Comparison of ENCODE assay signal across 8 cellular contexts in the genomic region with DNA sequence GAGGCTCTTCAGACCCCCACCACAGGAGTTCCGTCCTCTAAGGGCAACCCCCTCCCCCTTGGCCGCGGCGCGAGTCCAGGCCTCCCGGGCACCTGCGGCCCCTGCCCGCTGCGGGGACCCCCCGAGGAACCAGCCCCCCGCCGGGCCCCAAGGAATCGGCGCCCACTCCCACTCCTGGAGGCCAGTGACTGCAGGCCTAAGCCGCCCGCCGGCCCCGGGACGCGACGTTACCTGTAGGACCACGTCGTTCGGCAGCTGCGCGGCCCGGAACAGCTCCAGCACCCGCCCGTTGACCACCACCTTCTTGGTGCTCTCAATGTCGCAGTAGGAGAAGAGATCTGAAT. TPM values are rescaled to one million over a fixed set of nuclear protein-coding genes. Genes with fewer than 3 reads are reported as not detected.
DNase-seq lines count a peak whose midpoint lies in the region; ATAC-seq and TF ChIP-seq lines count a peak whose summit lies in the region.

No MANE protein-coding gene starts in this region.

- no peaks in the 10 kb centered on the region for H3K36me3 ChIP-seq in heart right ventricle

- peak overlapping the region; percentile 86 for H3K4me3 ChIP-seq in WI38 (ENCODE audit: low read depth, low read length)
- peak overlapping the region; percentile 64 to 97 (median 92) for H3K4me3 ChIP-seq in heart right ventricle
- H3K4me3 ChIP-seq in skeletal muscle cell (ENCODE audit: low read depth, low read length): peak overlapping the region; percentile 84

- H3K27ac ChIP-seq in heart right ventricle: peak overlapping the region; percentile 79 to 97 (median 94)

- intact Hi-C loops in heart right ventricle (cut with DNase I): loop anchor here in 6 of 10 donors (2.0 to 10.0 kb wide), 6 partner anchors 35 to 170 kb away; a partner anchor contains a TSS

- WGBS in heart right ventricle, 2 donors: 0% methylated on average over 24 to 30 of the region's 30 CpGs

- peaks cover 0 to 55% (median 44%) of the 10 kb centered on the region in 9 donors for H3K4me1 ChIP-seq in heart right ventricle

- no peaks in the 10 kb centered on the region for H3K27me3 ChIP-seq in heart right ventricle

- TF ChIP-seq CTCF in WI38 (IDR thresholded peaks at IDR 0.05; ENCODE audit: low read depth, low read length) (no peak), heart right ventricle (IDR thresholded peaks at IDR 0.05) (no peak)

- ATAC-seq in heart right ventricle: peak in 7 of 8 donors; percentile 5 to 39 (median 16)
- ATAC-seq in GM21360 (IDR thresholded peaks at IDR 0.05; ENCODE audit: unreplicated experiment): no peak

- no peaks in the 10 kb centered on the region for H3K9me3 ChIP-seq in heart right ventricle

- peak; percentile 7 for DNase-seq in stimulated activated CD8-positive, alpha-beta memory T cell treated with anti-CD3 and anti-CD28 coated beads, Interleukin-15, amount 100 ng/mL, for 1 hour (ENCODE audit: low read depth)
- no peak for DNase-seq in stimulated activated CD8-positive, alpha-beta memory T cell treated with anti-CD3 and anti-CD28 coated beads, Interleukin-4, amount 100 ng/mL, for 48 hours
- DNase-seq in heart right ventricle: peak; percentile 15 to 45
- no peak for DNase-seq in skeletal muscle cell (ENCODE audit: low read depth)
- DNase-seq in ecto neural progenitor cell (ENCODE audit: low spot score): no peak
- DNase-seq in A172 (ENCODE audit: low spot score): no peak

RNA-seq across cellular contexts. Expression of a gene that starts 0.8 kb away (rescaled TPM):
- 10 to 100 TPM; 30.2 to 43.9 (median 39.4) TPM for total RNA-seq in heart right ventricle
- polyA plus RNA-seq in heart right ventricle: 10 to 100 TPM; 34.0 to 43.2 TPM
- total RNA-seq in A172 (2014; rRNA removed; shearing (Covaris generic)): 21.4 and 26.0 TPM in 2 replicates

RNA-seq across cellular contexts. Expression of a gene that starts 41.3 kb away (rescaled TPM):
- total RNA-seq in heart right ventricle: 10 to 100 TPM in 2 of 10 donors, 1 to 10 TPM in 8; 2.6 to 13.9 (median 5.2) TPM
- polyA plus RNA-seq in heart right ventricle: 10 to 100 TPM; 10.3 to 20.8 TPM
- 112 and 133 TPM in 2 replicates for total RNA-seq in A172 (2014; rRNA removed; shearing (Covaris generic))

Comparison
In these comparisons a context has a peak if more than half of its experiments do, and no peak if none do; other contexts are left out.
1. DNase-seq: peak in stimulated activated CD8-positive, alpha-beta memory T cell treated with anti-CD3 and anti-CD28 coated beads, Interleukin-15, amount 100 ng/mL, for 1 hour (single experiment) and heart right ventricle (2 of 2); none in stimulated activated CD8-positive, alpha-beta memory T cell treated with anti-CD3 and anti-CD28 coated beads, Interleukin-4, amount 100 ng/mL, for 48 hours (single experiment), skeletal muscle cell (single experiment), ecto neural progenitor cell (single experiment) and A172 (single experiment).
2. Peak in every context shown above with its lines, with median percentiles within 50 percentile points of each other: H3K4me3 ChIP-seq.